7 cellular contexts compared by ENCODE assay signal in the genomic region with DNA sequence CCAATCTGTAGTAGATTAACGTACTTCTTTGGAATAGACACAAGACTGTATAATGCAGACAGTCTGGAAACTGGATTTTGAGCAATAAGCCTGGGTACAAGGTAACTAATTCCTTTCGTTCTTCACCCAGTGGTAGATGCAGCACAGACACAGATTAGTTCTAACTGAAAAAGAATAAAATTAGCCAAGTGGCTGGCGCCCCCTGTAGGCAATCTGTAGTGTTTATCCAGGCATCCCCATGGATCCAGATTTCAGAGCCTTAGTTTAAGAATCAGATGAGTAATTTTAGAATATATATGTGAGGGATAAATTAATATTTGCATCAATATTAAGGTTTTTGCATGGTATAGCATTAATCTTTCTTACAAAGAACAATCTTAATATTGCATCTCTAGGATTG.
DNase-seq lines count a peak whose midpoint lies in the region; ATAC-seq and TF ChIP-seq lines count a peak whose summit lies in the region.

No MANE protein-coding gene starts in this region.

- intact Hi-C loops in sciatic nerve (cut with DNase I) = no loop called here

- no peaks in the 10 kb centered on the region for H3K36me3 ChIP-seq in SJCRH30

- no peak for ATAC-seq in sciatic nerve
- ATAC-seq in activated CD4-positive, CD25-positive, alpha-beta regulatory T cell treated with anti-CD3 and anti-CD28 coated beads, Interleukin-2, amount 50 U/mL, for 24 hours = no peak

- H3K4me1 ChIP-seq in SJCRH30 = no peaks in the 10 kb centered on the region

- no peaks in the 10 kb centered on the region for H3K9me3 ChIP-seq in SJCRH30 (replicated peaks)

- no peak overlapping the region for H3K27ac ChIP-seq in SJCRH30

- H3K4me3 ChIP-seq in GM12864 (ENCODE audit: low read depth, low read length) = no peak overlapping the region
- no peak overlapping the region for H3K4me3 ChIP-seq in SJCRH30

- peak; percentile 33 for TF ChIP-seq CTCF in GM12864 (IDR thresholded peaks at IDR 0.05; ENCODE audit: low read depth, low read length, missing control alignments)

- H3K27me3 ChIP-seq in SJCRH30 = no peaks in the 10 kb centered on the region

- DNase-seq in GM12864 (ENCODE audit: low read depth) (no peak), HT-29 (ENCODE audit: low spot score) (peak; percentile 65), SJCRH30 (peak; percentile 34 to 70), iPS-NIHi7 (ENCODE audit: extremely low spot score) (peak; percentile 46), sciatic nerve (ENCODE audit: low spot score) (no peak)
- no peak for DNase-seq in activated naive CD4-positive, alpha-beta T cell (lab: John Stamatoyannopoulos, UW)

Comparison
In these comparisons a context has a peak if more than half of its experiments do, and no peak if none do; other contexts are left out.
1. DNase-seq: peak in HT-29 (single experiment), SJCRH30 (2 of 2) and iPS-NIHi7 (single experiment); none in GM12864 (single experiment), sciatic nerve (single experiment) and activated naive CD4-positive, alpha-beta T cell (0 of 4).